ENCODE assay signal across 19 cellular contexts in genomic region chr15:56653787-56654186, GRCh38.
DNase-seq lines count a peak whose midpoint lies in the region; ATAC-seq and TF ChIP-seq lines count a peak whose summit lies in the region.
"Had no signal": no experiment of that assay in that cellular context is flagged by ENCODE, and none has a peak within 500 bp of the region (broad histone marks: within the 10 kb centered on the region; RNA-seq: fewer than 3 reads in every experiment).

No MANE protein-coding gene starts in this region.

- H4K5ac ChIP-seq in H9 (ENCODE audit: insufficient read length, low read depth, low read length) = no peak overlapping the region

- H3K9me3 Mint-ChIP-seq in mesothelial cell of epicardium (no peaks in the 10 kb centered on the region), H9 (no peaks in the 10 kb centered on the region)
- H3K9me3 Mint-ChIP-seq: CD8-positive, alpha-beta memory T cell had no signal

- no peak overlapping the region for H3T11ph ChIP-seq in H9 (ENCODE audit: low read length)

- TF ChIP-seq POLR2A in gastroesophageal sphincter (IDR thresholded peaks at IDR 0.05) = no peak
- TF ChIP-seq POLR2A in uterus (IDR thresholded peaks at IDR 0.05) = no peak

- H3K36me3 Mint-ChIP-seq in mesothelial cell of epicardium = peaks cover 6% of the 10 kb centered on the region
- H3K36me3 Mint-ChIP-seq in H9 (ENCODE audit: insufficient read depth in 1 of 3, low read depth in 3 of 3) = no peaks in the 10 kb centered on the region

- no peak overlapping the region for H3K23ac ChIP-seq in H9 (ENCODE audit: insufficient read length, low read depth, low read length)

- H3K9ac ChIP-seq in H9 (ENCODE audit: extremely low read depth, insufficient read length, low read length) = no peak overlapping the region

- H4K91ac ChIP-seq in H9 (ENCODE audit: insufficient read length, low read depth, low read length) = no peak overlapping the region

- WGBS in gastroesophageal sphincter (ENCODE audit: low coverage in 1 of 2), 2 donors = 54 to 56% methylated on average over 3 of the region's 3 CpGs
- WGBS in H9 (ENCODE audit: extremely low coverage, insufficient read length, low lambda C conversion rate) = no CpG with 5 or more reads among the region's 3 CpGs

- H3K4me2 ChIP-seq in H9 (ENCODE audit: insufficient read depth, insufficient read length, low read length) = no peak overlapping the region
- H3K4me2 ChIP-seq: PC-9 had no signal

- no peak overlapping the region for H2BK120ac ChIP-seq in H9 (ENCODE audit: low read depth, low read length, poor library complexity, severe bottlenecking)

- H3K18ac ChIP-seq in H9 (ENCODE audit: insufficient read length, low read depth, low read length) = no peak overlapping the region

- H2AFZ ChIP-seq in H9 (ENCODE audit: low read length) = no peak overlapping the region
- H2AFZ ChIP-seq: PC-9 had no signal

- H4K20me1 ChIP-seq in H9 (ENCODE audit: control insufficient read depth, insufficient read depth, insufficient read length) = no peaks in the 10 kb centered on the region

- H3K4me3 ChIP-seq in gastroesophageal sphincter (no peak overlapping the region), uterus (no peak overlapping the region)
- H3K4me3 ChIP-seq: K562, PC-9 had no signal

- peak; percentile 3 for DNase-seq in dermis blood vessel endothelial cell
- DNase-seq in mesothelial cell of epicardium (ENCODE audit: low spot score in 2 of 2, unreplicated experiment in 2 of 2) = no peak
- peak in 1 of 2 donors; percentile 18 for DNase-seq in uterus
- DNase-seq in RKO (ENCODE audit: low spot score) = no peak
- no peak for DNase-seq in H9
- DNase-seq in kidney glomerular epithelial cell (lab: John Stamatoyannopoulos, UW) = no peak
- DNase-seq: ACHN; C1 segment of cervical spinal cord; CD8-positive, alpha-beta memory T cell; DMS53; EL; GOT3; NCI-H1417; NCI-H187; NCI-H2227 treated with DMSO at 0.1 percent for 48 hours; NCI-H510A treated with DMSO at 0.1 percent for 48 hours; PC-9 had no signal

- no peaks in the 10 kb centered on the region for H3K27me3 Mint-ChIP-seq in mesothelial cell of epicardium (ENCODE audit: low read depth)
- no peaks in the 10 kb centered on the region for H3K27me3 Mint-ChIP-seq in H9 (ENCODE audit: low read depth)
- H3K27me3 Mint-ChIP-seq: CD8-positive, alpha-beta memory T cell had no signal

- no peak overlapping the region for H2AK5ac ChIP-seq in H9 (ENCODE audit: insufficient read length, low read length)

- TF ChIP-seq CTCF in gastroesophageal sphincter (IDR thresholded peaks at IDR 0.05) (no peak), mesothelial cell of epicardium (IDR thresholded peaks at IDR 0.05; ENCODE audit: unreplicated experiment) (no peak), uterus (IDR thresholded peaks at IDR 0.05) (no peak), H9 (conservative IDR thresholded peaks at IDR 0.05) (no peak)

- H3K9me3 ChIP-seq in gastroesophageal sphincter = no peaks in the 10 kb centered on the region
- H3K9me3 ChIP-seq in uterus = no peaks in the 10 kb centered on the region
- no peaks in the 10 kb centered on the region for H3K9me3 ChIP-seq in H9 (ENCODE audit: control insufficient read depth, low read depth, low read length)

- H2BK15ac ChIP-seq in H9 (ENCODE audit: low read depth, low read length) = no peak overlapping the region

- intact Hi-C loops in uterus (cut with DNase I; ENCODE audit: low total_unique reads) = no loop called here

- peaks cover 0 to 16% (median 4%) of the 10 kb centered on the region in 3 donors for H3K4me1 ChIP-seq in gastroesophageal sphincter
- peaks cover 0 to 11% of the 10 kb centered on the region in 2 donors for H3K4me1 ChIP-seq in uterus
- no peaks in the 10 kb centered on the region for H3K4me1 ChIP-seq in H9 (ENCODE audit: insufficient read depth, low read length)

- H2BK5ac ChIP-seq in H9 (ENCODE audit: insufficient read length, low read length) = no peak overlapping the region

- peaks cover 0 to 9% of the 10 kb centered on the region in 2 donors for H3K36me3 ChIP-seq in gastroesophageal sphincter
- H3K36me3 ChIP-seq in uterus = no peaks in the 10 kb centered on the region

- H3K23me2 ChIP-seq in H9 (ENCODE audit: insufficient read length, low read depth, low read length, poor library complexity, severe bottlenecking) = no peaks in the 10 kb centered on the region

- H2BK12ac ChIP-seq in H9 (ENCODE audit: insufficient read length, low read depth, low read length) = no peak overlapping the region

- no peak overlapping the region for H4K8ac ChIP-seq in H9 (replicated peaks; ENCODE audit: insufficient read length, low read depth, low read length)

- H3K4me1 Mint-ChIP-seq in mesothelial cell of epicardium (peaks cover 12% of the 10 kb centered on the region), H9 (no peaks in the 10 kb centered on the region)

- H3K27me3 ChIP-seq in gastroesophageal sphincter = no peaks in the 10 kb centered on the region
- no peaks in the 10 kb centered on the region for H3K27me3 ChIP-seq in uterus
- H3K27me3 ChIP-seq in H9 (ENCODE audit: insufficient read depth, low read length) = no peaks in the 10 kb centered on the region

- H3K56ac ChIP-seq in H9 (ENCODE audit: insufficient read length, low read depth, low read length) = no peak overlapping the region

- H3K27ac Mint-ChIP-seq in mesothelial cell of epicardium = peak overlapping the region; percentile 76
- no peak overlapping the region for H3K27ac Mint-ChIP-seq in H9
- H3K27ac Mint-ChIP-seq: CD8-positive, alpha-beta memory T cell had no signal

- no peak overlapping the region for H3K4ac ChIP-seq in H9 (ENCODE audit: low read depth, low read length)

- TF ChIP-seq EP300 in gastroesophageal sphincter (IDR thresholded peaks at IDR 0.05) = no peak

- no peaks in the 10 kb centered on the region for H3K79me1 ChIP-seq in H9 (ENCODE audit: insufficient read depth, low read depth, low read length, poor library complexity, severe bottlenecking)

- H3K79me2 ChIP-seq in H9 (ENCODE audit: insufficient read depth, low read length) = no peaks in the 10 kb centered on the region

- no peak for ATAC-seq in gastroesophageal sphincter
- ATAC-seq: K562 had no signal

- H3K4me3 Mint-ChIP-seq in mesothelial cell of epicardium (no peak overlapping the region), H9 (no peak overlapping the region)
- H3K4me3 Mint-ChIP-seq: CD8-positive, alpha-beta memory T cell had no signal

- H2BK20ac ChIP-seq in H9 (ENCODE audit: low read depth, low read length, poor library complexity, severe bottlenecking) = no peak overlapping the region

- H3K14ac ChIP-seq in H9 (ENCODE audit: insufficient read depth, low read length) = no peak overlapping the region

- H3K27ac ChIP-seq in gastroesophageal sphincter = peak overlapping the region in 3 of 4 donors; percentile 35 to 68 (median 39)
- H3K27ac ChIP-seq in uterus = peak overlapping the region; percentile 74 to 79
- no peak overlapping the region for H3K27ac ChIP-seq in H9 (ENCODE audit: insufficient read length, low read depth, low read length)
- H3K27ac ChIP-seq: PC-9 had no signal
